3 cellular contexts compared by ENCODE assay signal in the genomic region with DNA sequence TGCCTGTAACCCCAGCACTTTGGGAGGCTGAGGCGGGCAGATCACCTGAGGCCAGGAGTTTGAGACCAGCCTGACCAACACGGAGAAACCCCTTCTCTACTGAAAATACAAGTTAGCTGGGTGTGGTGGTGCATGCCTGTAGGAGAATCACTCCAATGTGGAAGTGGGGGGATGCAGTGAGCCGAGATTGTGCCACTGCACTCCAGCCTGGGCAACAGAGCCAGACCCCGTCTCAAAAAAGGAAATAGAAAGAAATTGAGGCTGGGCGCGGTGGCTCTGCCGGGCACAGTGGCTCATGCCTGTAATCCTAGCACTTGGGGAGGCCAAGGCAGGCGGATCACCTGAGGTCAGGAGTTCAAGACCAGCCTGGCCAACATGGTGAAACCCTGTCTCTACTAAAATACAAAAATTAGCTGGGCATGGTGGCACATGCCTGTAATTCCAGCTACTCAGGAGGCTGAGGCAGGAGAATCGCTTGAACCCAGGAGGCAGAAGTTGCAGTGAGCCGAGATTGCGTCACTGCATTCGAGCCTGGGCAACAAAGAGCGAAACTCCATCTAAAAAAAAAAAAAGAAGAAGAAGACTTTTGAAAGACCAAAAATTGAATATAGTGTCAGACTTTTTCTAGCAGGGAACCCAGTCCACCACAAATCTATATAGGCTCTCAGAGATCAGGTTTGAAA.
TF ChIP-seq lines count a peak whose summit lies in the region.
"Not testable (repeated sequence)": the region's sequence is repeated elsewhere in the genome, so short reads cannot be mapped to it uniquely, and the experiment has no call there.

No MANE protein-coding gene starts in this region.

TF ChIP-seq in HEK293, 187 proteins besides CTCF, POLR2A, EP300 and RAD21:
- TF ChIP-seq ZNF121 (tag by site-specific recombination; IDR thresholded peaks at IDR 0.05) = peak; percentile 91
TF ChIP-seq in HEK293: peak in this region for 1; not testable (repeated sequence) for 186.

TF ChIP-seq in WTC11, 78 proteins besides CTCF, POLR2A, EP300 and RAD21:
- peak; percentile 76; the same call in 1 of the 2 replicates for TF ChIP-seq ZNF121 (CRISPR knock-in tag; IDR thresholded peaks at IDR 0.05)

TF ChIP-seq in HepG2, 621 proteins besides CTCF, POLR2A, EP300 and RAD21:
- TF ChIP-seq CEBPG (CRISPR knock-in tag; IDR thresholded peaks at IDR 0.05) = peak; percentile 63
- peak; percentile 52 for TF ChIP-seq ATF7 (IDR thresholded peaks at IDR 0.05)
- not testable (repeated sequence) for TF ChIP-seq ATF7 (CRISPR knock-in tag; IDR thresholded peaks at IDR 0.05)
- TF ChIP-seq, protein P1, sequence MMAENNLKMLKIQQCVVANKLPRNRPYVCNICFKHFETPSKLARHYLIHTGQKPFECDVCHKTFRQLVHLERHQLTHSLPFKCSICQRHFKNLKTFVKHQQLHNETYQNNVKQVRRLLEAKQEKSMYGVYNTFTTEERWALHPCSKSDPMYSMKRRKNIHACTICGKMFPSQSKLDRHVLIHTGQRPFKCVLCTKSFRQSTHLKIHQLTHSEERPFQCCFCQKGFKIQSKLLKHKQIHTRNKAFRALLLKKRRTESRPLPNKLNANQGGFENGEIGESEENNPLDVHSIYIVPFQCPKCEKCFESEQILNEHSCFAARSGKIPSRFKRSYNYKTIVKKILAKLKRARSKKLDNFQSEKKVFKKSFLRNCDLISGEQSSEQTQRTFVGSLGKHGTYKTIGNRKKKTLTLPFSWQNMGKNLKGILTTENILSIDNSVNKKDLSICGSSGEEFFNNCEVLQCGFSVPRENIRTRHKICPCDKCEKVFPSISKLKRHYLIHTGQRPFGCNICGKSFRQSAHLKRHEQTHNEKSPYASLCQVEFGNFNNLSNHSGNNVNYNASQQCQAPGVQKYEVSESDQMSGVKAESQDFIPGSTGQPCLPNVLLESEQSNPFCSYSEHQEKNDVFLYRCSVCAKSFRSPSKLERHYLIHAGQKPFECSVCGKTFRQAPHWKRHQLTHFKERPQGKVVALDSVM (CRISPR knock-in tag; IDR thresholded peaks at IDR 0.05) = peak; percentile 91
- peak; percentile 60 for TF ChIP-seq TEAD3 (CRISPR knock-in tag; optimal IDR thresholded peaks at IDR 0.05; ENCODE audit: borderline replicate concordance)
- TF ChIP-seq ZMYM3 (CRISPR knock-in tag; IDR thresholded peaks at IDR 0.05) = peak; percentile 45; the same call in 1 of the 2 replicates
